In the genomic region with DNA sequence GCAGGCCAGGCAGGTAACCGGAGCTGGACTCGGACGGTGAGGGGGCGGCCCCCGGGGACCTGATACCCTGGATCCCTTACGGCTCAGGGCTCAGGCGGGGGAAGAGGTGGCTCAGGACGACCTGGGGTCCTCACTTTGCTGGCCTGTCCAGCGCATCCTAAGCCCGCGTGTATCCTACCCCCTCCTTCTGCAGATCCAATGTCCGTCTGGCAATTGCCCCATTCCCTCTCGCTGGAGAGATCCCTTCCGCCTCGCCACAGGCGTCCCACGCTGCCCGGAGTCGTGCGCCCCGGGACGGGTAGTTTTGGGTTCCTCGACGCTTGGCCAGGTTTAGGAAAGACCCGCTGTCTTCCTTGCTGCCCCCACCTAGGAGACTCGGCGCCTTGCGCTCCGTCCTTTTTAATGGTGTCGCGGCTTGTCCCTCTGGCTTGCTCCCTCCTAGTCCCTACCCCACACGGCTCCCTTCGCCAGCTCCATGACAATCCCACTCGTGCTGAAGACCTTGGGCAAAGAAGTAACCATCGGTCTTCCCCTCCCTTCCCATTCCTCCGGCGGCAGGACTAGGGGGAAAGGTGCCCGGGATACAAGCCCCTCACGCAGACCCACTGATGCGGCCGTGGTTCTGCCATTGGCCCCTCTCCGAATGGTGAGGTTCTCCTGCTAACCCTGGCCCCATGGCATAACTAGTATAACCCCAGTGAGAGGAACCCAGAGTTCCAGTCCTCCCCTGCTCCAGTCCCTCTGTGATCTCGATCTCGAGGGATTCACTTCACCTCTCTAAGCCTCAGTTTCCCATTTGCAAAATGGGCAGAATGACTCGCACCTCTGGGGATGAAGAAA, we compare ENCODE assay signal across 10 cellular contexts.
DNase-seq lines count a peak whose midpoint lies in the region; ATAC-seq, FAIRE-seq and TF ChIP-seq lines count a peak whose summit lies in the region.
"Had no signal": no experiment of that assay in that cellular context is flagged by ENCODE, and none has a peak within 500 bp of the region (broad histone marks: within the 10 kb centered on the region; RNA-seq: fewer than 3 reads in every experiment).

No MANE protein-coding gene starts in this region.

- H3K27me3 ChIP-seq in H7 (ENCODE audit: control insufficient read depth, insufficient read depth, low read length) (peaks cover 89% of the 10 kb centered on the region), K562 (ENCODE audit: control insufficient read depth in 2 of 2, insufficient read depth in 2 of 2, low read length in 2 of 2) (no peaks in the 10 kb centered on the region)

- peak; percentile 2 for DNase-seq in AG10803 (ENCODE audit: low read depth)
- peak; percentile 85 for DNase-seq in H7
- no peak for DNase-seq in K562 (ENCODE audit: extremely low read depth in 1 of 4, low spot score in 3 of 4)
- no peak for DNase-seq in naive thymus-derived CD8-positive, alpha-beta T cell
- no peak for DNase-seq in urothelium cell line (ENCODE audit: low spot score)
- DNase-seq: upper lobe of right lung had no signal

- H3K4me3 Mint-ChIP-seq in naive thymus-derived CD8-positive, alpha-beta T cell: peak overlapping the region; percentile 36 to 85 (median 75)

- no peaks in the 10 kb centered on the region for H3K9me3 Mint-ChIP-seq in naive thymus-derived CD8-positive, alpha-beta T cell

- H3K27me3 Mint-ChIP-seq in naive thymus-derived CD8-positive, alpha-beta T cell: peaks cover 21 to 76% (median 50%) of the 10 kb centered on the region in 5 donors

- POLR2A ChIA-PET in K562 (lab: Yijun Ruan, JAX): no interaction called here
- POLR2A ChIA-PET in naive thymus-derived CD8-positive, alpha-beta T cell (lab: Charles Lee): interaction anchor here (0.6 kb wide), 1 partner anchor 356 kb away, joined by 3 read pairs; no protein-coding TSS in a partner anchor

- CTCF ChIA-PET in K562 (lab: Yijun Ruan, JAX; ENCODE audit: low intra/inter-chr PET ratio): no interaction called here

- H3K4me1 ChIP-seq in K562 (replicated peaks in 1 of 2; ENCODE audit: control insufficient read depth in 2 of 2, insufficient read depth in 2 of 2, low read length in 2 of 2): peaks cover 13 to 76% of the 10 kb centered on the region in 2 experiments; a peak in 3 of 5 replicates

- intact Hi-C loops in K562 (cut with micrococcal nuclease): no loop called here

- no peaks in the 10 kb centered on the region for H3K9me3 ChIP-seq in K562 (replicated peaks; ENCODE audit: control insufficient read depth, insufficient read depth, low read depth, low read length)
- H3K9me3 ChIP-seq: upper lobe of right lung had no signal

- H3K9ac ChIP-seq in K562 (ENCODE audit: insufficient read depth in 1 of 2, low read depth in 2 of 2, low read length in 2 of 2): no peak overlapping the region

- H3K4me3 ChIP-seq in AG10803 (ENCODE audit: low read length) (no peak overlapping the region), H7 (ENCODE audit: insufficient read depth, low read depth, low read length) (peak overlapping the region; percentile 75), K562 (no peak overlapping the region)

- H2AFZ ChIP-seq in K562 (ENCODE audit: low read depth, low read length): no peak overlapping the region

- in situ Hi-C loops in K562 (cut with MboI): no loop called here

- FAIRE-seq in K562 (lab: Jason Lieb, UNC) (no peak), urothelium cell line (lab: Jason Lieb, UNC) (no peak)
- FAIRE-seq: TTC549 had no signal

- BruUV-seq in K562 (replicated peaks; lab: Mats Ljungman, UMichigan): no TSS peak

- peaks cover 18% of the 10 kb centered on the region; the same call in 2 of the 3 replicates for H3K79me2 ChIP-seq in K562 (ENCODE audit: control insufficient read depth, insufficient read depth, low read length)

- H3K4me1 Mint-ChIP-seq in naive thymus-derived CD8-positive, alpha-beta T cell: peaks cover 27 to 55% (median 46%) of the 10 kb centered on the region in 4 donors

- TF ChIP-seq RAD21 in K562 (CRISPR knock-in tag; conservative IDR thresholded peaks at IDR 0.05 in 1 of 2, IDR thresholded peaks at IDR 0.05 in 1 of 2): no peak

- peak overlapping the region in 1 of 10 donors; percentile 29 for H3K27ac Mint-ChIP-seq in naive thymus-derived CD8-positive, alpha-beta T cell

- no peaks in the 10 kb centered on the region for H3K36me3 ChIP-seq in H7 (replicated peaks; ENCODE audit: control insufficient read depth, insufficient read depth, low read length)
- no peaks in the 10 kb centered on the region for H3K36me3 ChIP-seq in K562 (ENCODE audit: control insufficient read depth, insufficient read depth, low read length)
- H3K36me3 ChIP-seq: upper lobe of right lung had no signal

- no peak for TF ChIP-seq POLR2A in K562 (conservative IDR thresholded peaks at IDR 0.05)

- H3K36me3 Mint-ChIP-seq in naive thymus-derived CD8-positive, alpha-beta T cell: peaks cover 0 to 8% (median 0%) of the 10 kb centered on the region in 3 donors

- no peak for TF ChIP-seq EP300 in K562 (IDR thresholded peaks at IDR 0.05; ENCODE audit: low read length)

- ATAC-seq in K562: no peak
- no peak for ATAC-seq in naive thymus-derived CD8-positive, alpha-beta T cell
- ATAC-seq in HG03045 (IDR thresholded peaks at IDR 0.05; ENCODE audit: unreplicated experiment): no peak
- no peak for ATAC-seq in HG03139 (IDR thresholded peaks at IDR 0.05; ENCODE audit: unreplicated experiment)
- ATAC-seq in HG03097 (IDR thresholded peaks at IDR 0.05; ENCODE audit: low FRiP score, unreplicated experiment): no peak
- ATAC-seq: upper lobe of right lung had no signal

- WGBS in K562 (ENCODE audit: insufficient coverage, low coverage, missing lambda C conversion rate): 94% methylated on average over 43 of the region's 45 CpGs

- TF ChIP-seq CTCF in AG10803 (conservative IDR thresholded peaks at IDR 0.05; ENCODE audit: low read length) (no peak), K562 (IDR thresholded peaks at IDR 0.05 in 2 of 3, conservative IDR thresholded peaks at IDR 0.05 in 1 of 3; ENCODE audit: insufficient read depth in 2 of 3, low read depth in 1 of 3, low read length in 3 of 3) (no peak)

- H3K9me1 ChIP-seq in K562 (ENCODE audit: control insufficient read depth, insufficient read depth, low read length): no peaks in the 10 kb centered on the region

- H3K27ac ChIP-seq in K562 (ENCODE audit: extremely low read depth, low read depth, low read length): no peak overlapping the region
- H3K27ac ChIP-seq: upper lobe of right lung had no signal

- H4K20me1 ChIP-seq in K562 (replicated peaks; ENCODE audit: control insufficient read depth, insufficient read depth, low read length): no peaks in the 10 kb centered on the region; the same call in 1 of the 2 replicates

- no peak overlapping the region for H3K4me2 ChIP-seq in K562 (ENCODE audit: insufficient read depth, low read length)

TF ChIP-seq in K562, 482 proteins besides CTCF, POLR2A, EP300 and RAD21:
- no peak for TF ChIP-seq ARHGAP35 (IDR thresholded peaks at IDR 0.05; ENCODE audit: partially characterized antibody)
- 0 out of 2 replicates have a peak, but pooled peaks have one; percentile 42 for TF ChIP-seq ZNF408 (CRISPR knock-in tag; IDR thresholded peaks at IDR 0.05; ENCODE audit: low read depth)
- TF ChIP-seq, protein P1, sequence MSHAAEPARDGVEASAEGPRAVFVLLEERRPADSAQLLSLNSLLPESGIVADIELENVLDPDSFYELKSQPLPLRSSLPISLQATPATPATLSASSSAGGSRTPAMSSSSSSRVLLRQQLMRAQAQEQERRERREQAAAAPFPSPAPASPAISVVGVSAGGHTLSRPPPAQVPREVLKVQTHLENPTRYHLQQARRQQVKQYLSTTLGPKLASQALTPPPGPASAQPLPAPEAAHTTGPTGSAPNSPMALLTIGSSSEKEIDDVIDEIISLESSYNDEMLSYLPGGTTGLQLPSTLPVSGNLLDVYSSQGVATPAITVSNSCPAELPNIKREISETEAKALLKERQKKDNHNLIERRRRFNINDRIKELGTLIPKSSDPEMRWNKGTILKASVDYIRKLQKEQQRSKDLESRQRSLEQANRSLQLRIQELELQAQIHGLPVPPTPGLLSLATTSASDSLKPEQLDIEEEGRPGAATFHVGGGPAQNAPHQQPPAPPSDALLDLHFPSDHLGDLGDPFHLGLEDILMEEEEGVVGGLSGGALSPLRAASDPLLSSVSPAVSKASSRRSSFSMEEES (CRISPR knock-in tag; IDR thresholded peaks at IDR 0.05): no peak
- TF ChIP-seq CBX3 (IDR thresholded peaks at IDR 0.05; ENCODE audit: borderline replicate concordance in 1 of 2, low read length in 2 of 2): peak in 1 of 2 experiments; percentile 45; a peak in 1 of 3 replicates
- TF ChIP-seq MAX (CRISPR knock-in tag; IDR thresholded peaks at IDR 0.05): 0 out of 2 replicates have a peak, but pooled peaks have one; percentile 12
- TF ChIP-seq ARID4B (CRISPR knock-in tag; IDR thresholded peaks at IDR 0.05): 0 out of 2 replicates have a peak, but pooled peaks have one; percentile 27

Comparison
In these comparisons a context has a peak if more than half of its experiments do, and no peak if none do; other contexts are left out.
1. DNase-seq: peak in AG10803 (single experiment) and H7 (single experiment); none in K562 (0 of 4), naive thymus-derived CD8-positive, alpha-beta T cell (0 of 10) and urothelium cell line (single experiment).